In the genomic region with DNA sequence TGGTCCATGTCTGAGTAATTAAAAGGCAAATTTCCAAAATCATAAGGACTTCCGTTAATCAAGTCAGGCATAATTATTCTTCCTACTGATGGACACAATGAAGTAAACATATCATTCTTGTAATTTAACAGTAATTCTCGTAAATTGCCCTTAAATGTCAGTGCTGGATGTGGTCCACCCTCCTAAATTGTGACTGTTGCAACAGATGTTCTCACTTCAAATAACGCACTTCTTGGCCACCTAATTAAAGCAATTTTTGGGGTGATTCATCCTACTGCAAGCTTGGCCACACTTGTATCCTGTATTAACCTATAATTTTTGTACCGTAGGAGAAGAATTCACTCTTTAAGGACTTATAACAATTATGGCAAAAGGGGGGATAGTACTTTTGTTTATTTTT, we compare ENCODE assay signal across 11 cellular contexts. TPM values are rescaled to one million over a fixed set of nuclear protein-coding genes. Genes with fewer than 3 reads are reported as not detected.
DNase-seq lines count a peak whose midpoint lies in the region; ATAC-seq and TF ChIP-seq lines count a peak whose summit lies in the region.
"Had no signal": no experiment of that assay in that cellular context is flagged by ENCODE, and none has a peak within 500 bp of the region (broad histone marks: within the 10 kb centered on the region; RNA-seq: fewer than 3 reads in every experiment).

No MANE protein-coding gene starts in this region.

- peak overlapping the region; percentile 98 for H3K27ac ChIP-seq in AG04450 (ENCODE audit: low read depth, low read length)
- peak overlapping the region; percentile 91 to 97 (median 95) for H3K27ac ChIP-seq in esophagus muscularis mucosa (replicated peaks in 1 of 4)

- H3K4me3 Mint-ChIP-seq in osteocyte (ENCODE audit: unreplicated experiment): peak overlapping the region; percentile 99
- H3K4me3 Mint-ChIP-seq: stimulated activated effector memory CD8-positive, alpha-beta T cell treated with anti-CD3 and anti-CD28 coated beads, Interleukin-12 subunit alpha, Interleukin-12 subunit beta, amount 100 ng/mL, for 72 hours had no signal

- ATAC-seq in HG03469 (IDR thresholded peaks at IDR 0.05; ENCODE audit: unreplicated experiment) (no peak), HG03045 (IDR thresholded peaks at IDR 0.05; ENCODE audit: unreplicated experiment) (no peak), HG03521 (IDR thresholded peaks at IDR 0.05; ENCODE audit: unreplicated experiment) (no peak)
- ATAC-seq: stimulated activated effector memory CD8-positive, alpha-beta T cell treated with anti-CD3 and anti-CD28 coated beads, Interleukin-12 subunit alpha, Interleukin-12 subunit beta, amount 100 ng/mL, for 72 hours had no signal

- H3K27ac Mint-ChIP-seq in osteocyte (ENCODE audit: unreplicated experiment): peak overlapping the region; percentile 99
- H3K27ac Mint-ChIP-seq: stimulated activated effector memory CD8-positive, alpha-beta T cell treated with anti-CD3 and anti-CD28 coated beads, Interleukin-12 subunit alpha, Interleukin-12 subunit beta, amount 100 ng/mL, for 72 hours had no signal

- POLR2A ChIA-PET in AG04450 (lab: Yijun Ruan, JAX): interaction anchor here (0.6 to 13.1 kb wide), 4 partner anchors 21 to 201 kb away, joined by 3 to 450 read pairs (median 58); no protein-coding TSS in a partner anchor

- TF ChIP-seq CTCF in AG04450 (IDR thresholded peaks at IDR 0.05; ENCODE audit: low read depth, low read length) (no peak), esophagus muscularis mucosa (IDR thresholded peaks at IDR 0.05) (no peak), osteocyte (IDR thresholded peaks at IDR 0.05) (no peak)

- intact Hi-C loops in esophagus muscularis mucosa (cut with DNase I): no loop called here

- no peaks in the 10 kb centered on the region for H3K27me3 Mint-ChIP-seq in osteocyte (ENCODE audit: unreplicated experiment)

- DNase-seq in AG04450 (ENCODE audit: low read depth, low spot score) (no peak), NCI-H69 (lab: John Stamatoyannopoulos, UW) (peak; percentile 94), esophagus muscularis mucosa (ENCODE audit: extremely low spot score) (no peak), osteocyte (ENCODE audit: extremely low spot score, unreplicated experiment) (no peak)
- no peak for DNase-seq in NK-92 treated with Interleukin-12 subunit alpha and Interleukin-12 subunit beta, amount 100 ng/mL, for 24 hours (lab: John Stamatoyannopoulos, UW)
- DNase-seq: activated CD4-positive, alpha-beta T cell treated with anti-CD3 and anti-CD28 coated beads, Interleukin-2, amount 50 U/mL, for 4 hours; C1 segment of cervical spinal cord had no signal

- TF ChIP-seq EP300 in esophagus muscularis mucosa (IDR thresholded peaks at IDR 0.05): no peak

- TF ChIP-seq POLR2A in esophagus muscularis mucosa (IDR thresholded peaks at IDR 0.05; ENCODE audit: low read depth): no peak

- CTCF ChIA-PET in AG04450 (lab: Charles Lee): interaction anchor here (12.0 kb wide), 1 partner anchor 103 kb away, joined by 482 read pairs; no protein-coding TSS in a partner anchor

- no peaks in the 10 kb centered on the region for H3K27me3 ChIP-seq in AG04450 (ENCODE audit: control insufficient read depth, insufficient read depth, low read length)
- H3K27me3 ChIP-seq in esophagus muscularis mucosa: no peaks in the 10 kb centered on the region

- peaks cover 54% of the 10 kb centered on the region for H3K4me1 Mint-ChIP-seq in osteocyte (ENCODE audit: unreplicated experiment)

- peaks cover 14 to 76% (median 69%) of the 10 kb centered on the region in 4 donors for H3K4me1 ChIP-seq in esophagus muscularis mucosa

- H3K9me3 ChIP-seq in AG04450 (ENCODE audit: control insufficient read depth, insufficient read depth, low read length) (no peaks in the 10 kb centered on the region), esophagus muscularis mucosa (no peaks in the 10 kb centered on the region)

- H3K4me3 ChIP-seq in AG04450 (ENCODE audit: low read depth, low read length) (peak overlapping the region; percentile 96), esophagus muscularis mucosa (peak overlapping the region; percentile 69 to 85 (median 72))

- H3K9me3 Mint-ChIP-seq in osteocyte (ENCODE audit: unreplicated experiment): no peaks in the 10 kb centered on the region
- H3K9me3 Mint-ChIP-seq: stimulated activated effector memory CD8-positive, alpha-beta T cell treated with anti-CD3 and anti-CD28 coated beads, Interleukin-12 subunit alpha, Interleukin-12 subunit beta, amount 100 ng/mL, for 72 hours had no signal

- WGBS in esophagus muscularis mucosa: 31% methylated on average over 4 of the region's 4 CpGs

- H3K36me3 Mint-ChIP-seq in osteocyte (ENCODE audit: unreplicated experiment): peaks cover 54% of the 10 kb centered on the region
- H3K36me3 Mint-ChIP-seq: stimulated activated effector memory CD8-positive, alpha-beta T cell treated with anti-CD3 and anti-CD28 coated beads, Interleukin-12 subunit alpha, Interleukin-12 subunit beta, amount 100 ng/mL, for 72 hours had no signal

- peaks cover 0 to 30% (median 11%) of the 10 kb centered on the region in 4 donors for H3K36me3 ChIP-seq in esophagus muscularis mucosa

RNA-seq across cellular contexts. Expression of gene COL1A2, which starts 1.9 kb away (rescaled TPM):
- polyA plus RNA-seq in AG04450 (2011; rRNA removed): 4,545 and 4,815 TPM in 2 replicates
- polyA minus RNA-seq in AG04450 (2011; rRNA and poly(A)+ RNA removed): 1,782 and 1,823 TPM in 2 replicates
- total RNA-seq in esophagus muscularis mucosa (100 to 1,000 TPM; 227 to 697 (median 347) TPM), osteocyte (7,492 and 7,869 TPM in 2 replicates)

Comparison
In these comparisons a context has a peak if more than half of its experiments do, and no peak if none do; other contexts are left out.
1. RNA of gene COL1A2, which starts 1.9 kb away (total RNA-seq): 7,492 to 7,869 TPM in osteocyte; 227 to 697 TPM in esophagus muscularis mucosa; every median in the first group is over 10 times any median in the second.